Comparison of ENCODE assay signal across 1 cellular context in genomic region chr4:142408003-142408441, GRCh38.
TF ChIP-seq lines count a peak whose summit lies in the region.

No MANE protein-coding gene starts in this region.

TF ChIP-seq in GM23338, 12 proteins besides CTCF, POLR2A, EP300 and RAD21 (continued from another document):
- TF ChIP-seq STAT1 (IDR thresholded peaks at IDR 0.05; ENCODE audit: unreplicated experiment) (no peak), REST (IDR thresholded peaks at IDR 0.05; ENCODE audit: unreplicated experiment) (no peak), ZNF331 (CRISPR knock-in tag; IDR thresholded peaks at IDR 0.05; ENCODE audit: low read depth) (no peak), CREB1 (CRISPR knock-in tag; IDR thresholded peaks at IDR 0.05; ENCODE audit: low read depth) (no peak), EZH2phosphoT487 (IDR thresholded peaks at IDR 0.05; ENCODE audit: unreplicated experiment) (no peak), ETS1 (IDR thresholded peaks at IDR 0.05) (no peak)
